Comparison of ENCODE assay signal across 8 cellular contexts in the genomic region with DNA sequence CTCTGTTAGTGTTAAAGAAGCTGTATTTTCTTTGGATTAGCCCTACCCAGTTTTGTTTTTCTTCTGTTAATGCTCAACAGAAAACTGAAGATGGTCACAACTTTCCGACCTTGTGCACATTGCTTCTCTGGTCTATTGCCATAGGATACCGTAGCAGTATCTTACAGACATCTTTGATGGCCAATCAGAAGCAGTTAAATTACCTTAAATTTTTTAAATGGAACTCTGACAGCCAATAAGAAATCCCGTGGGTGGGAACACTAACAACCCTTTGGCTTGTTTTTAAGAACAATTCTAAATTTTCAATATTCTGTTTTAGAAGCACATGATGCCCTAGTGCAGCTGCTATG. TPM values are rescaled to one million over a fixed set of nuclear protein-coding genes. Genes with fewer than 3 reads are reported as not detected.
DNase-seq lines count a peak whose midpoint lies in the region; ATAC-seq and TF ChIP-seq lines count a peak whose summit lies in the region.

No MANE protein-coding gene starts in this region.

- DNase-seq in DMS 273 treated with DMSO at 0.1 percent for 48 hours (lab: John Stamatoyannopoulos, UW) (peak; percentile 100), NOMO-1 (lab: John Stamatoyannopoulos, UW; ENCODE audit: unreplicated experiment in 2 of 2) (peak; percentile 60 to 85), choroid plexus epithelial cell (ENCODE audit: low read depth) (peak; percentile 95), left lung (no peak)
- no peak for DNase-seq in activated CD4-positive, alpha-beta T cell treated with anti-CD3 and anti-CD28 coated beads, Interleukin-2, amount 50 U/mL, for 4 hours

- intact Hi-C loops in left lung (cut with DNase I) = no loop called here

- no peaks in the 10 kb centered on the region for H3K9me3 ChIP-seq in left lung
- H3K9me3 ChIP-seq in thymus (ENCODE audit: control insufficient read depth) = no peaks in the 10 kb centered on the region

- H3K4me3 ChIP-seq in choroid plexus epithelial cell (ENCODE audit: low read depth, low read length) = peak overlapping the region; percentile 79
- H3K4me3 ChIP-seq in left lung = peak overlapping the region; percentile 42 to 43
- peak overlapping the region; percentile 61 for H3K4me3 ChIP-seq in thymus (ENCODE audit: low read length)

- ATAC-seq in GM19452 (IDR thresholded peaks at IDR 0.05; ENCODE audit: unreplicated experiment) (peak; percentile 73), HG03439 (IDR thresholded peaks at IDR 0.05; ENCODE audit: unreplicated experiment) (peak; percentile 57), left lung (peak; percentile 51)

- no peaks in the 10 kb centered on the region for H3K27me3 ChIP-seq in left lung
- H3K27me3 ChIP-seq in thymus (ENCODE audit: control insufficient read depth, insufficient read depth) = no peaks in the 10 kb centered on the region

- H3K4me1 ChIP-seq in left lung = peaks cover 35 to 74% of the 10 kb centered on the region in 2 donors
- peaks cover 13% of the 10 kb centered on the region for H3K4me1 ChIP-seq in thymus (ENCODE audit: control insufficient read depth, insufficient read depth, low read length)

- H3K27ac ChIP-seq in left lung = peak overlapping the region; percentile 79 to 86
- peak overlapping the region; percentile 87 for H3K27ac ChIP-seq in thymus (ENCODE audit: low read depth)

- TF ChIP-seq CTCF in choroid plexus epithelial cell (conservative IDR thresholded peaks at IDR 0.05; ENCODE audit: low read depth, low read length) (no peak), left lung (IDR thresholded peaks at IDR 0.05) (no peak)

- H3K36me3 ChIP-seq in left lung (no peaks in the 10 kb centered on the region), thymus (ENCODE audit: control insufficient read depth, insufficient read depth) (no peaks in the 10 kb centered on the region)

- 5% methylated on average over 3 of the region's 3 CpGs for WGBS in thymus

RNA-seq across cellular contexts. Expression of gene NFYC, which starts 17.2 kb away (rescaled TPM):
- total RNA-seq in left lung = 10 to 100 TPM; 54.6 to 56.0 TPM
- polyA plus RNA-seq in thymus = 39.1 TPM

RNA-seq across cellular contexts. Expression of gene RIMS3, which starts 43.2 kb away (rescaled TPM):
- total RNA-seq in left lung = 1 to 10 TPM; 4.4 to 5.0 TPM
- polyA plus RNA-seq in thymus = 2.1 TPM

Comparison
In these comparisons a context has a peak if more than half of its experiments do, and no peak if none do; other contexts are left out.
1. DNase-seq: peak in DMS 273 treated with DMSO at 0.1 percent for 48 hours (single experiment), NOMO-1 (2 of 2) and choroid plexus epithelial cell (single experiment); none in left lung (0 of 2) and activated CD4-positive, alpha-beta T cell treated with anti-CD3 and anti-CD28 coated beads, Interleukin-2, amount 50 U/mL, for 4 hours (0 of 2).
2. Peak in every context shown above with its lines, with median percentiles within 50 percentile points of each other: ATAC-seq and H3K4me3 ChIP-seq.